In the genomic region with DNA sequence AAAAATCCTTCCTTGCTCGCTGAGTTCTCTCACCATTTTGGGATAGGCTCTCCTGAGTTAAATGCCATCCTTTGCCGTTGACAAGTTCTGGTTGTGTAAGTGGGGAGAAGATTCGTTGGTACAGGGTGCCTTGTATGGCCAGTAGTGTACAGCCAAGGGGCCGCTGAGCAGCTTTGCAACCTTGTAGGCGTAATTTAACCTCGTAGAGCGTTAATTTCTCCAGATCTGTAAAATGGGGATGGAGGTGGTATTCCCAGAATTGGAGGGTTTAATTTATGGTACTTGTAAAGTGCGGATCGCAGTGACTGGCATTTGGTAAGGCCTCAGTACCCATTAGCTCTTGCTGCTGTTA, we compare ENCODE assay signal across 8 cellular contexts. TPM values are rescaled to one million over a fixed set of nuclear protein-coding genes. Genes with fewer than 3 reads are reported as not detected.
DNase-seq lines count a peak whose midpoint lies in the region; ATAC-seq and TF ChIP-seq lines count a peak whose summit lies in the region.

No MANE protein-coding gene starts in this region.

- H3K36me3 Mint-ChIP-seq in activated CD8-positive, alpha-beta memory T cell treated with anti-CD3 and anti-CD28 coated beads, Interleukin-2, amount 10 ng/mL, durations not matched to agents 7 days and 5 days, result peaks cover 24% of the 10 kb centered on the region
- no peaks in the 10 kb centered on the region for H3K36me3 Mint-ChIP-seq in WTC11

- no peaks in the 10 kb centered on the region for H3K9me3 ChIP-seq in suprapubic skin

- H3K27me3 Mint-ChIP-seq in activated CD8-positive, alpha-beta memory T cell treated with anti-CD3 and anti-CD28 coated beads, Interleukin-2, amount 10 ng/mL, durations not matched to agents 7 days and 5 days, result peaks cover 2% of the 10 kb centered on the region
- H3K27me3 Mint-ChIP-seq in WTC11 (ENCODE audit: low read depth), result peaks cover 50% of the 10 kb centered on the region

- peak overlapping the region; percentile 96 for H3K27ac Mint-ChIP-seq in activated CD8-positive, alpha-beta memory T cell treated with anti-CD3 and anti-CD28 coated beads, Interleukin-2, amount 10 ng/mL, durations not matched to agents 7 days and 5 days
- peak overlapping the region; percentile 31 for H3K27ac Mint-ChIP-seq in WTC11

- POLR2A ChIA-PET in WTC11 (lab: Charles Lee), result interaction anchor here (1.0 to 1.4 kb wide), 3 partner anchors 9 to 106 kb away, joined by 4 to 9 read pairs (median 6); no protein-coding TSS in a partner anchor

- TF ChIP-seq POLR2A in suprapubic skin (IDR thresholded peaks at IDR 0.05), result no peak

- H3K4me3 Mint-ChIP-seq in activated CD8-positive, alpha-beta memory T cell treated with anti-CD3 and anti-CD28 coated beads, Interleukin-2, amount 10 ng/mL, durations not matched to agents 7 days and 5 days, result peak overlapping the region; percentile 81
- peak overlapping the region; percentile 68 for H3K4me3 Mint-ChIP-seq in WTC11

- TF ChIP-seq CTCF in WTC11 (IDR thresholded peaks at IDR 0.05), result no peak
- TF ChIP-seq CTCF in suprapubic skin (IDR thresholded peaks at IDR 0.05), result no peak
- no peak for TF ChIP-seq CTCF in GM20000 (IDR thresholded peaks at IDR 0.05; ENCODE audit: extremely low read depth, missing control alignments)

- no peaks in the 10 kb centered on the region for H3K9me3 Mint-ChIP-seq in activated CD8-positive, alpha-beta memory T cell treated with anti-CD3 and anti-CD28 coated beads, Interleukin-2, amount 10 ng/mL, durations not matched to agents 7 days and 5 days (ENCODE audit: low read depth)
- H3K9me3 Mint-ChIP-seq in WTC11, result no peaks in the 10 kb centered on the region

- peak overlapping the region; percentile 85 for H3K27ac ChIP-seq in suprapubic skin

- WGBS in suprapubic skin, result 50% methylated on average over 9 of the region's 9 CpGs

- no peak for ATAC-seq in activated CD8-positive, alpha-beta memory T cell treated with anti-CD3 and anti-CD28 coated beads, Interleukin-2, amount 10 ng/mL, durations not matched to agents 7 days and 5 days
- ATAC-seq in WTC11, result no peak

- H3K4me1 Mint-ChIP-seq in activated CD8-positive, alpha-beta memory T cell treated with anti-CD3 and anti-CD28 coated beads, Interleukin-2, amount 10 ng/mL, durations not matched to agents 7 days and 5 days, result peaks cover 69% of the 10 kb centered on the region
- peaks cover 67% of the 10 kb centered on the region for H3K4me1 Mint-ChIP-seq in WTC11

- H3K27me3 ChIP-seq in suprapubic skin, result no peaks in the 10 kb centered on the region

- peaks cover 64% of the 10 kb centered on the region for H3K4me1 ChIP-seq in suprapubic skin

- no peak for TF ChIP-seq EP300 in suprapubic skin (IDR thresholded peaks at IDR 0.05)

- CTCF ChIA-PET in activated CD8-positive, alpha-beta memory T cell treated with anti-CD3 and anti-CD28 coated beads, Interleukin-2, amount 10 ng/mL, durations not matched to agents 7 days and 5 days (lab: Charles Lee), result interaction anchor here (1.0 to 4.1 kb wide), 12 partner anchors 22 to 164 kb away, joined by 3 to 22 read pairs (median 12); partner anchors contain the start of gene WIPI1
- CTCF ChIA-PET in WTC11 (lab: Charles Lee), result interaction anchor here (1.7 kb wide), 1 partner anchor 106 kb away, joined by 8 read pairs; no protein-coding TSS in a partner anchor

- peak overlapping the region; percentile 83 for H3K4me3 ChIP-seq in suprapubic skin

- no peak for DNase-seq in activated CD8-positive, alpha-beta memory T cell treated with anti-CD3 and anti-CD28 coated beads, Interleukin-2, amount 10 ng/mL, durations not matched to agents 7 days and 5 days
- no peak for DNase-seq in activated CD8-positive, alpha-beta memory T cell treated with anti-CD3 and anti-CD28 coated beads, Interleukin-2, amount 50 U/mL, for 48 hours
- DNase-seq in WTC11 (ENCODE audit: low spot score) (no peak), inferior parietal cortex (ENCODE audit: extremely low spot score) (peak; percentile 25), suprapubic skin (ENCODE audit: low spot score in 2 of 2) (no peak), HuH-7 (ENCODE audit: low spot score) (no peak), NCI-H146 treated with DMSO at 0.1 percent for 48 hours (lab: John Stamatoyannopoulos, UW; ENCODE audit: unreplicated experiment) (no peak), GM20000 (ENCODE audit: low spot score) (no peak)

- H3K36me3 ChIP-seq in suprapubic skin, result no peaks in the 10 kb centered on the region

TF ChIP-seq in WTC11, 78 proteins besides CTCF, POLR2A, EP300 and RAD21:
- TF ChIP-seq RELA (CRISPR knock-in tag; IDR thresholded peaks at IDR 0.05; ENCODE audit: borderline replicate concordance), result no peak
- TF ChIP-seq, protein P1, sequence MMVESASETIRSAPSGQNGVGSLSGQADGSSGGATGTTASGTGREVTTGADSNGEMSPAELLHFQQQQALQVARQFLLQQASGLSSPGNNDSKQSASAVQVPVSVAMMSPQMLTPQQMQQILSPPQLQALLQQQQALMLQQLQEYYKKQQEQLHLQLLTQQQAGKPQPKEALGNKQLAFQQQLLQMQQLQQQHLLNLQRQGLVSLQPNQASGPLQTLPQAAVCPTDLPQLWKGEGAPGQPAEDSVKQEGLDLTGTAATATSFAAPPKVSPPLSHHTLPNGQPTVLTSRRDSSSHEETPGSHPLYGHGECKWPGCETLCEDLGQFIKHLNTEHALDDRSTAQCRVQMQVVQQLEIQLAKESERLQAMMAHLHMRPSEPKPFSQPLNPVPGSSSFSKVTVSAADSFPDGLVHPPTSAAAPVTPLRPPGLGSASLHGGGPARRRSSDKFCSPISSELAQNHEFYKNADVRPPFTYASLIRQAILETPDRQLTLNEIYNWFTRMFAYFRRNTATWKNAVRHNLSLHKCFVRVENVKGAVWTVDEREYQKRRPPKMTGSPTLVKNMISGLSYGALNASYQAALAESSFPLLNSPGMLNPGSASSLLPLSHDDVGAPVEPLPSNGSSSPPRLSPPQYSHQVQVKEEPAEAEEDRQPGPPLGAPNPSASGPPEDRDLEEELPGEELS (CRISPR knock-in tag; IDR thresholded peaks at IDR 0.05), result no peak

RNA-seq across cellular contexts. Expression of gene ARSG, which starts 1.4 kb away (rescaled TPM):
- total RNA-seq in activated CD8-positive, alpha-beta memory T cell treated with anti-CD3 and anti-CD28 coated beads, Interleukin-2, amount 10 ng/mL, durations not matched to agents 7 days and 5 days, result 10 to 100 TPM; 12.5 to 24.6 TPM
- total RNA-seq in WTC11 (2021) (6.9 to 7.9 TPM (median 7.5 TPM) in 3 replicates), suprapubic skin (10 to 100 TPM in 3 of 4 donors, 1 to 10 TPM in 1; 7.7 to 12.7 (median 10.7) TPM)

RNA-seq across cellular contexts. Expression of gene SLC16A6, which starts 1.7 kb away (rescaled TPM):
- total RNA-seq in activated CD8-positive, alpha-beta memory T cell treated with anti-CD3 and anti-CD28 coated beads, Interleukin-2, amount 10 ng/mL, durations not matched to agents 7 days and 5 days, result 10 to 100 TPM in 1 of 2 experiments, 1 to 10 TPM in 1; 6.0 to 10.7 TPM
- total RNA-seq in WTC11 (2021) (0.14 to 0.22 TPM (median 0.16 TPM) in 3 replicates), suprapubic skin (1 to 10 TPM; 2.7 to 10.0 (median 5.1) TPM)

RNA-seq across cellular contexts. Expression of gene AMZ2, which starts 44.8 kb away (rescaled TPM):
- total RNA-seq in activated CD8-positive, alpha-beta memory T cell treated with anti-CD3 and anti-CD28 coated beads, Interleukin-2, amount 10 ng/mL, durations not matched to agents 7 days and 5 days, result 100 to 1,000 TPM; 106 to 107 TPM
- 54.6 to 79.0 TPM (median 73.6 TPM) in 3 replicates for total RNA-seq in WTC11 (2021)
- 10 to 100 TPM; 35.8 to 47.1 (median 41.5) TPM for total RNA-seq in suprapubic skin
